In genomic region chr2:201909961-201910361, GRCh38 we compare ENCODE assay signal across 9 cellular contexts.
DNase-seq lines count a peak whose midpoint lies in the region; ATAC-seq and TF ChIP-seq lines count a peak whose summit lies in the region.
"Had no signal": no experiment of that assay in that cellular context is flagged by ENCODE, and none has a peak within 500 bp of the region (broad histone marks: within the 10 kb centered on the region; RNA-seq: fewer than 3 reads in every experiment).

No MANE protein-coding gene starts in this region.

- no peaks in the 10 kb centered on the region for H4K20me1 ChIP-seq in OCI-LY3 (ENCODE audit: insufficient read depth, low read length)

- H3K9me3 ChIP-seq in Caco-2 (no peaks in the 10 kb centered on the region), OCI-LY3 (ENCODE audit: insufficient read depth, low read length) (no peaks in the 10 kb centered on the region)

- peak; percentile 67 for ATAC-seq in GM21515 (IDR thresholded peaks at IDR 0.05; ENCODE audit: unreplicated experiment)
- ATAC-seq: HCT116 had no signal

- CTCF ChIA-PET in Caco-2 (lab: Charles Lee) = interaction anchor here (0.7 kb wide), 1 partner anchor 49 kb away, joined by 3 read pairs; no protein-coding TSS in a partner anchor

- POLR2A ChIA-PET in Caco-2 (lab: Charles Lee) = no interaction called here

- H3K27me3 ChIP-seq in Caco-2 (replicated peaks; ENCODE audit: control insufficient read depth, insufficient read depth, low read length) (no peaks in the 10 kb centered on the region), OCI-LY3 (ENCODE audit: low read depth, low read length) (no peaks in the 10 kb centered on the region)

- DNase-seq in Caco-2 = no peak
- peak; percentile 75 to 87 for DNase-seq in foreskin fibroblast
- no peak for DNase-seq in activated gamma-delta T cell treated with Interleukin-2 at 50 U/mL for 16 hours
- no peak for DNase-seq in dermis blood vessel endothelial cell
- DNase-seq in stimulated activated naive CD4-positive, alpha-beta T cell (lab: John Stamatoyannopoulos, UW) = no peak
- no peak for DNase-seq in stimulated activated CD4-positive, alpha-beta T cell treated with anti-CD3 and anti-CD28 coated beads, Interleukin-2, amount 100 ng/mL, for 24 hours

- H3K27ac Mint-ChIP-seq in Caco-2 (ENCODE audit: unreplicated experiment) = peak overlapping the region; percentile 35

- H3K4me1 Mint-ChIP-seq in Caco-2 (ENCODE audit: low read depth, unreplicated experiment) = peaks cover 41% of the 10 kb centered on the region

- H3K4me2 ChIP-seq in OCI-LY3 (ENCODE audit: low read length) = peak overlapping the region; percentile 84

- TF ChIP-seq CTCF in Caco-2 (IDR thresholded peaks at IDR 0.05; ENCODE audit: insufficient read depth in 1 of 2, low read depth in 1 of 2, low read length in 1 of 2, severe bottlenecking in 1 of 2, unreplicated experiment in 1 of 2) (no peak), OCI-LY3 (IDR thresholded peaks at IDR 0.05; ENCODE audit: low read depth, low read length) (no peak), foreskin fibroblast (IDR thresholded peaks at IDR 0.05; ENCODE audit: low read depth, low read length) (no peak)

- BruUV-seq in Caco-2 (replicated peaks; lab: Mats Ljungman, UMichigan) = no TSS peak

- no peaks in the 10 kb centered on the region for H3K79me2 ChIP-seq in OCI-LY3 (ENCODE audit: low read length)

- no peaks in the 10 kb centered on the region for H3K36me3 Mint-ChIP-seq in Caco-2 (ENCODE audit: insufficient read depth, unreplicated experiment)

- H3K4me3 Mint-ChIP-seq in Caco-2 (ENCODE audit: unreplicated experiment) = no peak overlapping the region

- peak overlapping the region; percentile 62 for H3K27ac ChIP-seq in OCI-LY3 (ENCODE audit: low read length)

- H3K9me3 Mint-ChIP-seq in Caco-2 (ENCODE audit: unreplicated experiment) = no peaks in the 10 kb centered on the region

- H3K27me3 Mint-ChIP-seq in Caco-2 (ENCODE audit: insufficient read depth, unreplicated experiment) = no peaks in the 10 kb centered on the region

- H3K4me3 ChIP-seq in Caco-2 (ENCODE audit: low read depth, low read length) (no peak overlapping the region), OCI-LY3 (ENCODE audit: low read length) (peak overlapping the region; percentile 68), foreskin fibroblast (ENCODE audit: low read depth in 1 of 2, low read length in 2 of 2) (peak overlapping the region; percentile 12 to 51)

- H3K4me1 ChIP-seq in Caco-2 (peaks cover 61% of the 10 kb centered on the region), OCI-LY3 (ENCODE audit: low read length) (peaks cover 17% of the 10 kb centered on the region)

- H3K9ac ChIP-seq in OCI-LY3 (ENCODE audit: low read length) = peak overlapping the region; percentile 39; the same call in 1 of the 2 replicates

- intact Hi-C loops in Caco-2 (cut with micrococcal nuclease; ENCODE audit: unreplicated experiment) = loop anchor here (2.0 to 5.0 kb wide), 2 partner anchors 43 to 122 kb away; partner anchors contain the start of gene FZD7

- H3K36me3 ChIP-seq in Caco-2 (ENCODE audit: control insufficient read depth, insufficient read depth, low read length) (no peaks in the 10 kb centered on the region), OCI-LY3 (replicated peaks; ENCODE audit: low read depth, low read length) (no peaks in the 10 kb centered on the region)

- H2AFZ ChIP-seq in OCI-LY3 (ENCODE audit: low read depth, low read length) = peak overlapping the region; percentile 96

Comparison
In these comparisons a context has a peak if more than half of its experiments do, and no peak if none do; other contexts are left out.
1. DNase-seq: peak in foreskin fibroblast (2 of 2); none in Caco-2 (0 of 2), activated gamma-delta T cell treated with Interleukin-2 at 50 U/mL for 16 hours (single experiment), dermis blood vessel endothelial cell (single experiment), stimulated activated naive CD4-positive, alpha-beta T cell (0 of 6) and stimulated activated CD4-positive, alpha-beta T cell treated with anti-CD3 and anti-CD28 coated beads, Interleukin-2, amount 100 ng/mL, for 24 hours (0 of 2).